In the genomic region with DNA sequence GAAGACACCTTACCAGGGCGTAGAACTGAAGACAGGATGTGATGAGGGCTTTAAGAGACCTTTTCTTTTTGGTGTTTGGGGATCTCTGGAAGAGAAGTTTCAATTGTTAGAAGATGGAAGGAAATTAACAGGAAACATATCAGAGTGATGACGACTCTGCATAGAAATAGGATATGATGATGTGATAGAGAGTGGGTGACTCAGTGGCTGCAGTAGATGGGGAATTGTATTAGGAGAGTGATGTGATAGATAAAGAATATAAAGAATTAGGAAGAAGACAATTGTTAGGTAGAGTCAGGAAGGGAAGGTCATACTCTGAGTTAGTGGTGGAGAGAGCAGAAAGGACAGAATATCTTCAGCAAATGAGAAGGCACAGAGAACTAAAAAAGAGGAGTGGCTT, we compare ENCODE assay signal across 1 cellular context.
TF ChIP-seq lines count a peak whose summit lies in the region.

No MANE protein-coding gene starts in this region.

TF ChIP-seq in SK-N-SH treated with all-trans-retinoic acid at 6 μM for 48 hours, 23 proteins besides CTCF, POLR2A, EP300 and RAD21 (continued from another document):
- TF ChIP-seq CREB5 (CRISPR knock-in tag; IDR thresholded peaks at IDR 0.05; ENCODE audit: low read depth) (no peak), ZNF70 (CRISPR knock-in tag; IDR thresholded peaks at IDR 0.05) (no peak)
